Comparison of ENCODE assay signal across 10 cellular contexts in genomic region chr6:35810831-35811698, GRCh38. TPM values are rescaled to one million over a fixed set of nuclear protein-coding genes. Genes with fewer than 3 reads are reported as not detected.
DNase-seq lines count a peak whose midpoint lies in the region; TF ChIP-seq lines count a peak whose summit lies in the region.
"Had no signal": no experiment of that assay in that cellular context is flagged by ENCODE, and none has a peak within 500 bp of the region (broad histone marks: within the 10 kb centered on the region; RNA-seq: fewer than 3 reads in every experiment).

No MANE protein-coding gene starts in this region.

- H2BK15ac ChIP-seq in H9 (ENCODE audit: low read depth, low read length) = no peak overlapping the region

- no peaks in the 10 kb centered on the region; a peak in 1 of 5 replicates for H3K9me3 Mint-ChIP-seq in H9

- H3K9me3 ChIP-seq in SK-N-SH = no peaks in the 10 kb centered on the region
- no peaks in the 10 kb centered on the region for H3K9me3 ChIP-seq in hepatocyte (ENCODE audit: low read depth)
- H3K9me3 ChIP-seq in uterus = no peaks in the 10 kb centered on the region
- no peaks in the 10 kb centered on the region for H3K9me3 ChIP-seq in H9 (ENCODE audit: control insufficient read depth, low read depth, low read length)

- no peak overlapping the region for H2BK120ac ChIP-seq in H9 (ENCODE audit: low read depth, low read length, poor library complexity, severe bottlenecking)

- H3K36me3 Mint-ChIP-seq in H9 (ENCODE audit: insufficient read depth in 1 of 3, low read depth in 3 of 3) = no peaks in the 10 kb centered on the region; a peak in 1 of 7 replicates

- no peaks in the 10 kb centered on the region for H3F3A ChIP-seq in SK-N-SH (replicated peaks; ENCODE audit: insufficient read depth)

- H2BK20ac ChIP-seq in H9 (ENCODE audit: low read depth, low read length, poor library complexity, severe bottlenecking) = no peak overlapping the region

- H3K4me3 Mint-ChIP-seq in H9 = no peak overlapping the region

- H3K79me2 ChIP-seq in SK-N-SH (ENCODE audit: insufficient read depth) = no peaks in the 10 kb centered on the region
- no peaks in the 10 kb centered on the region for H3K79me2 ChIP-seq in hepatocyte
- no peaks in the 10 kb centered on the region for H3K79me2 ChIP-seq in H9 (ENCODE audit: insufficient read depth, low read length)

- no peak for TF ChIP-seq POLR2A in uterus (IDR thresholded peaks at IDR 0.05)

- no peaks in the 10 kb centered on the region for H3K23me2 ChIP-seq in H9 (ENCODE audit: insufficient read length, low read depth, low read length, poor library complexity, severe bottlenecking)

- H3K79me1 ChIP-seq in H9 (ENCODE audit: insufficient read depth, low read depth, low read length, poor library complexity, severe bottlenecking) = no peaks in the 10 kb centered on the region

- H3K27me3 ChIP-seq in SK-N-SH (ENCODE audit: insufficient read depth) (no peaks in the 10 kb centered on the region), hepatocyte (no peaks in the 10 kb centered on the region), uterus (no peaks in the 10 kb centered on the region), H9 (ENCODE audit: insufficient read depth, low read length) (no peaks in the 10 kb centered on the region)

- H3K4me1 ChIP-seq in SK-N-SH (ENCODE audit: control insufficient read depth in 1 of 2, insufficient read depth in 2 of 2, low read depth in 1 of 2, low read length in 1 of 2) (peaks cover 5 to 8% of the 10 kb centered on the region in 2 experiments; a peak in 2 of 4 replicates), hepatocyte (ENCODE audit: insufficient read depth) (no peaks in the 10 kb centered on the region), uterus (no peaks in the 10 kb centered on the region), H9 (ENCODE audit: insufficient read depth, low read length) (no peaks in the 10 kb centered on the region; the same call in 1 of the 2 replicates)

- TF ChIP-seq CTCF in SK-N-SH (IDR thresholded peaks at IDR 0.05) (no peak), hepatocyte (IDR thresholded peaks at IDR 0.05; ENCODE audit: poor library complexity) (no peak), coronary artery (IDR thresholded peaks at IDR 0.05) (no peak), GM10266 (IDR thresholded peaks at IDR 0.05; ENCODE audit: control insufficient read depth, insufficient read depth, low read depth, missing control alignments) (no peak), uterus (IDR thresholded peaks at IDR 0.05) (no peak), H9 (conservative IDR thresholded peaks at IDR 0.05) (no peak)

- H3K27ac Mint-ChIP-seq in H9 = peak overlapping the region in 1 of 3 experiments; percentile 95; a peak in 2 of 7 replicates

- POLR2A ChIA-PET in SK-N-SH (lab: Yijun Ruan, JAX) = interaction anchor here (0.6 kb wide), 1 partner anchor 29 kb away, joined by 4 read pairs; no protein-coding TSS in a partner anchor

- in situ Hi-C loops in ACHN (cut with HindIII; ENCODE audit: low pct_ligation_motif_present, low pct_unique_long_range_greater_than_20kb, low sequenced_read_pairs) = no loop called here

- no peak overlapping the region for H2BK12ac ChIP-seq in H9 (ENCODE audit: insufficient read length, low read depth, low read length)

- no peak overlapping the region for H3K23ac ChIP-seq in H9 (ENCODE audit: insufficient read length, low read depth, low read length)

- H4K8ac ChIP-seq in H9 (replicated peaks; ENCODE audit: insufficient read length, low read depth, low read length) = no peak overlapping the region

- 66% methylated on average over 17 of the region's 17 CpGs for WGBS in SK-N-SH (ENCODE audit: low lambda C conversion rate)
- WGBS in hepatocyte (ENCODE audit: low lambda C conversion rate, missing lambda C conversion rate) = 81% methylated on average over 17 of the region's 17 CpGs
- WGBS in H9 (ENCODE audit: extremely low coverage, insufficient read length, low lambda C conversion rate) = no CpG with 5 or more reads among the region's 17 CpGs

- H3K4me3 ChIP-seq in SK-N-SH (ENCODE audit: low read depth in 2 of 2, low read length in 1 of 2) (no peak overlapping the region), hepatocyte (no peak overlapping the region), coronary artery (no peak overlapping the region), uterus (no peak overlapping the region)

- H3K9ac ChIP-seq in SK-N-SH (no peak overlapping the region), H9 (ENCODE audit: extremely low read depth, insufficient read length, low read length) (no peak overlapping the region)

- H3K4ac ChIP-seq in H9 (ENCODE audit: low read depth, low read length) = no peak overlapping the region

- no peak overlapping the region for H3K18ac ChIP-seq in H9 (ENCODE audit: insufficient read length, low read depth, low read length)

- H3T11ph ChIP-seq in H9 (ENCODE audit: low read length) = no peak overlapping the region

- H4K20me1 ChIP-seq in SK-N-SH (ENCODE audit: insufficient read depth) (no peaks in the 10 kb centered on the region), hepatocyte (ENCODE audit: insufficient read depth, poor library complexity, severe bottlenecking) (no peaks in the 10 kb centered on the region), H9 (ENCODE audit: control insufficient read depth, insufficient read depth, insufficient read length) (no peaks in the 10 kb centered on the region)

- CTCF ChIA-PET in SK-N-SH (lab: Yijun Ruan, JAX) = no interaction called here

- DNase-seq in ACHN = peak; percentile 83
- peak; percentile 78 for DNase-seq in HK-2 (ENCODE audit: unreplicated experiment)
- no peak for DNase-seq in SK-N-SH
- DNase-seq in hepatocyte (ENCODE audit: low spot score) = peak; percentile 52
- no peak for DNase-seq in coronary artery (ENCODE audit: low spot score)
- DNase-seq in GM10266 (ENCODE audit: extremely low spot score) = no peak
- DNase-seq in uterus = no peak
- no peak for DNase-seq in H9
- DNase-seq: activated naive CD4-positive, alpha-beta T cell treated with Interleukin-2 at 50 U/mL for 16 hours; DND-41 had no signal

- H4K91ac ChIP-seq in H9 (ENCODE audit: insufficient read length, low read depth, low read length) = no peak overlapping the region

- H3K27me3 Mint-ChIP-seq in H9 (ENCODE audit: low read depth) = peaks cover 10% of the 10 kb centered on the region

- peaks cover 12 to 17% of the 10 kb centered on the region in 2 experiments for H3K4me1 Mint-ChIP-seq in H9

- no peak for TF ChIP-seq EP300 in SK-N-SH (IDR thresholded peaks at IDR 0.05; ENCODE audit: borderline replicate concordance in 1 of 2, low read depth in 1 of 2, low read length in 1 of 2)

- intact Hi-C loops in uterus (cut with DNase I; ENCODE audit: low total_unique reads) = no loop called here

- no peak overlapping the region for H2BK5ac ChIP-seq in H9 (ENCODE audit: insufficient read length, low read length)

- no peaks in the 10 kb centered on the region for H3K9me2 ChIP-seq in SK-N-SH
- H3K9me2 ChIP-seq in hepatocyte (replicated peaks; ENCODE audit: insufficient read depth) = no peaks in the 10 kb centered on the region

- no peak overlapping the region for H3K56ac ChIP-seq in H9 (ENCODE audit: insufficient read length, low read depth, low read length)

- H3K14ac ChIP-seq in H9 (ENCODE audit: insufficient read depth, low read length) = no peak overlapping the region

- no peak overlapping the region for H2AK5ac ChIP-seq in H9 (ENCODE audit: insufficient read length, low read length)

- H3K4me2 ChIP-seq in SK-N-SH (peak overlapping the region; percentile 50), hepatocyte (no peak overlapping the region), H9 (ENCODE audit: insufficient read depth, insufficient read length, low read length) (no peak overlapping the region)

- H2AFZ ChIP-seq in SK-N-SH (ENCODE audit: low read depth) (no peak overlapping the region), hepatocyte (no peak overlapping the region), H9 (ENCODE audit: low read length) (no peak overlapping the region)

- no peak for TF ChIP-seq RAD21 in SK-N-SH (IDR thresholded peaks at IDR 0.05; ENCODE audit: low read length)

- H3K36me3 ChIP-seq in SK-N-SH (replicated peaks in 1 of 2; ENCODE audit: control insufficient read depth in 1 of 2, insufficient read depth in 2 of 2, low read length in 1 of 2) = no peaks in the 10 kb centered on the region
- no peaks in the 10 kb centered on the region for H3K36me3 ChIP-seq in hepatocyte (replicated peaks; ENCODE audit: insufficient read depth, low read depth)
- no peaks in the 10 kb centered on the region for H3K36me3 ChIP-seq in uterus

- H3K27ac ChIP-seq in SK-N-SH (ENCODE audit: low read depth in 2 of 2, low read length in 1 of 2) = no peak overlapping the region
- H3K27ac ChIP-seq in hepatocyte = peak overlapping the region; percentile 50
- no peak overlapping the region for H3K27ac ChIP-seq in coronary artery
- H3K27ac ChIP-seq in uterus = no peak overlapping the region
- H3K27ac ChIP-seq in H9 (ENCODE audit: insufficient read length, low read depth, low read length) = no peak overlapping the region

- no peak overlapping the region for H4K5ac ChIP-seq in H9 (ENCODE audit: insufficient read length, low read depth, low read length)

TF ChIP-seq in SK-N-SH, 30 proteins besides CTCF, POLR2A, EP300 and RAD21:
- TF ChIP-seq RCOR1 (IDR thresholded peaks at IDR 0.05; ENCODE audit: low read length) = no peak
- TF ChIP-seq FOSL2 (IDR thresholded peaks at IDR 0.05; ENCODE audit: borderline replicate concordance, low read depth) = peak; percentile 38; the same call in 1 of the 2 replicates
- TF ChIP-seq CHD2 (IDR thresholded peaks at IDR 0.05; ENCODE audit: low read length, partially characterized antibody) = no peak

RNA-seq across cellular contexts. Expression of gene LHFPL5, which starts 5.9 kb away (rescaled TPM):
- polyA plus RNA-seq in SK-N-SH (2012; rRNA removed) (not detected in 2 replicates), hepatocyte (0.10 TPM in 1 of 2 replicates, not detected in the other)
- polyA plus RNA-seq in SK-N-SH (2012; cell fraction: cytosol; rRNA removed) = not detected in 2 replicates
- polyA plus RNA-seq in SK-N-SH (2012; cell fraction: nucleus; rRNA removed) = 0.02 TPM in 1 of 2 replicates, not detected in the other
- total RNA-seq in hepatocyte (not detected in 2 replicates), uterus (not detected), H9 (2021) (not detected in 2 replicates)

RNA-seq across cellular contexts. Expression of gene CLPS, which starts 13.9 kb away (rescaled TPM):
- not detected in 2 replicates for polyA plus RNA-seq in SK-N-SH (2012; rRNA removed)
- not detected in 2 replicates for polyA plus RNA-seq in SK-N-SH (2012; cell fraction: cytosol; rRNA removed)
- not detected in 2 replicates for polyA plus RNA-seq in SK-N-SH (2012; cell fraction: nucleus; rRNA removed)
- total RNA-seq in hepatocyte = not detected in 2 replicates
- 0.88 and 1.2 TPM in 2 replicates for polyA plus RNA-seq in hepatocyte
- total RNA-seq in uterus = not detected
- total RNA-seq in H9 (2021) = not detected in 2 replicates

RNA-seq across cellular contexts. Expression of gene CLPSL1, which starts 30.2 kb away (rescaled TPM):
- polyA plus RNA-seq in SK-N-SH (2012; rRNA removed) (not detected in 2 replicates), hepatocyte (not detected in 2 replicates)
- polyA plus RNA-seq in SK-N-SH (2012; cell fraction: cytosol; rRNA removed) = not detected in 2 replicates
- polyA plus RNA-seq in SK-N-SH (2012; cell fraction: nucleus; rRNA removed) = not detected in 2 replicates
- total RNA-seq in hepatocyte (not detected in 2 replicates), uterus (not detected), H9 (2021) (not detected in 2 replicates)

RNA-seq across cellular contexts. Expression of gene CLPSL2, which starts 34.7 kb away (rescaled TPM):
- not detected in 2 replicates for polyA plus RNA-seq in SK-N-SH (2012; rRNA removed)
- not detected in 2 replicates for polyA plus RNA-seq in SK-N-SH (2012; cell fraction: cytosol; rRNA removed)
- not detected in 2 replicates for polyA plus RNA-seq in SK-N-SH (2012; cell fraction: nucleus; rRNA removed)
- not detected in 2 replicates for total RNA-seq in hepatocyte
- polyA plus RNA-seq in hepatocyte = not detected in 2 replicates
- total RNA-seq in uterus = not detected
- 4.4 and 6.0 TPM in 2 replicates for total RNA-seq in H9 (2021)

Comparison
In these comparisons a context has a peak if more than half of its experiments do, and no peak if none do; other contexts are left out.
1. DNase-seq: peak in ACHN (single experiment), HK-2 (single experiment) and hepatocyte (single experiment); none in SK-N-SH (single experiment), coronary artery (single experiment), GM10266 (single experiment), uterus (0 of 2) and H9 (single experiment).